ENCODE assay signal across 9 cellular contexts in the genomic region with DNA sequence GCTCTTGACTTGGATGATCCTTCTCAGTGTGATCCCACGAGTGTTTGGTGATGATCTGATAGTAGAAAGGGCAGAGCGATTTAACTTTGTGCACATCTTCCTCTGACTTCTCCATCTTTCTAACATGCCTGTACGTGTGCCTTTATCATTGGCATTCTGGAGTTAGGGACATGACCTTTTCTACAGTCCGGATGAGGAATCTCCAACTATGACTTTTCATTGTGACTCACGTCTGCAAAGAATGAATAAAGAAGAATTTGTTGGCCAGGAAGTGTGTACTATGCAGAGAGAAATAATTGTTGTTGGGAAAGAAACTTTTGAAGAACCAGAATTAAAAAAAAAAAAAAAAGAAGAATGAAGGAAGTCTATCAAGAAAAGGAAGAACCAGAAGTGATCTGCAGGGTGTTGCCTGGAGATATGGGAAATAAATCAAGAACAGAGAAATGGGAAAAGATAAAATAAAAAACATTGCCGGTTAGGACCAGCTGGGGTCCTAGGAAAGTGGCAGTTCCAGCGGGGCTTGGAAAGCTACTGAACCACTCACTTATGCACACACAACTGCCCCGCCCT. TPM values are rescaled to one million over a fixed set of nuclear protein-coding genes. Genes with fewer than 3 reads are reported as not detected.
DNase-seq lines count a peak whose midpoint lies in the region; ATAC-seq and TF ChIP-seq lines count a peak whose summit lies in the region.
"Had no signal": no experiment of that assay in that cellular context is flagged by ENCODE, and none has a peak within 500 bp of the region (broad histone marks: within the 10 kb centered on the region; RNA-seq: fewer than 3 reads in every experiment).

No MANE protein-coding gene starts in this region.

- TF ChIP-seq CTCF in mammary epithelial cell (conservative IDR thresholded peaks at IDR 0.05 in 1 of 2, IDR thresholded peaks at IDR 0.05 in 1 of 2; ENCODE audit: extremely low read depth in 1 of 2, insufficient read depth in 1 of 2, low read depth in 1 of 2, low read length in 2 of 2) (no peak), right lobe of liver (IDR thresholded peaks at IDR 0.05) (no peak), type B pancreatic cell (conservative IDR thresholded peaks at IDR 0.05) (no peak)

- H3K27me3 Mint-ChIP-seq in type B pancreatic cell, result no peaks in the 10 kb centered on the region

- peak; percentile 91 for DNase-seq in M059J (ENCODE audit: low read depth)
- DNase-seq in mammary epithelial cell, result peak; percentile 93
- no peak for DNase-seq in right lobe of liver
- no peak for DNase-seq in type B pancreatic cell (ENCODE audit: extremely low spot score, unreplicated experiment)
- no peak for DNase-seq in mesendoderm
- no peak for DNase-seq in OCI-M1 (lab: John Stamatoyannopoulos, UW)
- DNase-seq in activated CD4-positive, alpha-beta T cell treated with anti-CD3 and anti-CD28 coated beads, Interleukin-2, amount 50 U/mL, for 4 hours, result no peak
- DNase-seq: NCI-H2227 treated with DMSO at 0.1 percent for 48 hours had no signal

- BruUV-seq in mammary epithelial cell (replicated peaks; lab: Mats Ljungman, UMichigan), result no TSS peak

- no peak overlapping the region for H4K5ac ChIP-seq in mesendoderm (ENCODE audit: low read length)

- H3K56ac ChIP-seq in mesendoderm (ENCODE audit: low read length), result no peak overlapping the region

- H2BK5ac ChIP-seq in mesendoderm (ENCODE audit: low read length), result no peak overlapping the region

- no peak overlapping the region for H3K23ac ChIP-seq in mesendoderm (ENCODE audit: low read length)

- H3K18ac ChIP-seq in mesendoderm (ENCODE audit: low read length), result no peak overlapping the region

- peaks cover 43% of the 10 kb centered on the region for H3K79me1 ChIP-seq in mesendoderm (ENCODE audit: low read length)

- no peak for TF ChIP-seq POLR2A in right lobe of liver (IDR thresholded peaks at IDR 0.05)

- H2AK5ac ChIP-seq in mesendoderm (ENCODE audit: low read length), result no peak overlapping the region

- peaks cover 43% of the 10 kb centered on the region for H3K36me3 Mint-ChIP-seq in type B pancreatic cell

- H3K4me3 ChIP-seq in mammary epithelial cell (replicated peaks in 1 of 3; ENCODE audit: insufficient read depth in 1 of 3, low read depth in 2 of 3, low read length in 3 of 3) (peak overlapping the region; percentile 25 to 28 (median 25)), right lobe of liver (peak overlapping the region in 1 of 3 donors; percentile 15), mesendoderm (ENCODE audit: low read length) (no peak overlapping the region)

- H2BK120ac ChIP-seq in mesendoderm (ENCODE audit: low read depth, low read length), result no peak overlapping the region

- H3K27ac ChIP-seq in mammary epithelial cell (ENCODE audit: insufficient read depth, low read depth, low read length), result peak overlapping the region; percentile 95
- peak overlapping the region; percentile 27 to 75 (median 66) for H3K27ac ChIP-seq in right lobe of liver
- no peak overlapping the region for H3K27ac ChIP-seq in mesendoderm (ENCODE audit: low read depth, low read length)

- H4K8ac ChIP-seq in mesendoderm (ENCODE audit: low read depth, low read length), result no peak overlapping the region

- H4K20me1 ChIP-seq in mammary epithelial cell (ENCODE audit: insufficient read depth, low read length), result no peaks in the 10 kb centered on the region

- peak; percentile 26 to 65 (median 45) for ATAC-seq in right lobe of liver
- ATAC-seq in GM21515 (IDR thresholded peaks at IDR 0.05; ENCODE audit: unreplicated experiment), result no peak

- peaks cover 27% of the 10 kb centered on the region for H3K4me1 Mint-ChIP-seq in type B pancreatic cell (ENCODE audit: unreplicated experiment)

- in situ Hi-C loops in mammary epithelial cell (cut with MboI; ENCODE audit: low sequenced_read_pairs in 2 of 2), result no loop called here

- intact Hi-C loops in mammary epithelial cell (cut with micrococcal nuclease), result loop anchor here (1.0 to 5.0 kb wide), 3 partner anchors 43 to 217 kb away; a partner anchor contains a TSS
- intact Hi-C loops in right lobe of liver (cut with DNase I), result no loop called here

- peaks cover 88% of the 10 kb centered on the region for H3K79me2 ChIP-seq in mammary epithelial cell (ENCODE audit: insufficient read depth, low read length)
- H3K79me2 ChIP-seq in mesendoderm (ENCODE audit: control insufficient read depth, insufficient read depth, low read length), result peaks cover 46% of the 10 kb centered on the region

- H2AFZ ChIP-seq in mammary epithelial cell (ENCODE audit: low read depth, low read length), result no peak overlapping the region

- peak overlapping the region; percentile 81 for H3K27ac Mint-ChIP-seq in type B pancreatic cell

- H3K9ac ChIP-seq in mammary epithelial cell (ENCODE audit: insufficient read depth, low read length) (peak overlapping the region; percentile 75), mesendoderm (ENCODE audit: low read length) (no peak overlapping the region)

- CTCF ChIA-PET in mammary epithelial cell (lab: Charles Lee; ENCODE audit: low non-redundant PET), result no interaction called here

- peak overlapping the region; percentile 39 for H3K4me3 Mint-ChIP-seq in type B pancreatic cell

- dilution Hi-C loops in mammary epithelial cell (cut with HindIII; ENCODE audit: low sequenced_read_pairs), result no loop called here

- H2BK15ac ChIP-seq in mesendoderm (replicated peaks; ENCODE audit: low read depth), result no peak overlapping the region

- no peak overlapping the region for H3K4ac ChIP-seq in mesendoderm (ENCODE audit: low read depth, low read length)

- H3K36me3 ChIP-seq in mammary epithelial cell (ENCODE audit: insufficient read depth, low read length), result no peaks in the 10 kb centered on the region
- no peaks in the 10 kb centered on the region for H3K36me3 ChIP-seq in right lobe of liver
- no peaks in the 10 kb centered on the region for H3K36me3 ChIP-seq in mesendoderm (ENCODE audit: control insufficient read depth, insufficient read depth, low read length)

- 0% methylated on average over 8 of the region's 8 CpGs for WGBS in mammary epithelial cell (ENCODE audit: low coverage, missing lambda C conversion rate)
- WGBS in right lobe of liver (ENCODE audit: insufficient coverage, low coverage, low lambda C conversion rate, missing lambda C conversion rate), result 3% methylated on average over 8 of the region's 8 CpGs
- no CpG with 5 or more reads among the region's 8 CpGs for WGBS in mesendoderm (ENCODE audit: extremely low coverage, insufficient coverage, low lambda C conversion rate)

- H3K4me1 ChIP-seq in mammary epithelial cell (ENCODE audit: insufficient read depth, low read length) (peaks cover 77% of the 10 kb centered on the region), right lobe of liver (peaks cover 0 to 62% (median 25%) of the 10 kb centered on the region in 4 donors), mesendoderm (ENCODE audit: control insufficient read depth, low read depth, low read length) (peaks cover 22% of the 10 kb centered on the region)

- H3K27me3 ChIP-seq in mammary epithelial cell (ENCODE audit: insufficient read depth, low read length) (no peaks in the 10 kb centered on the region), right lobe of liver (no peaks in the 10 kb centered on the region), mesendoderm (ENCODE audit: insufficient read depth, low read length, poor library complexity) (no peaks in the 10 kb centered on the region)

- H3K9me3 ChIP-seq in mammary epithelial cell (replicated peaks; ENCODE audit: insufficient read depth, low read length) (no peaks in the 10 kb centered on the region), right lobe of liver (no peaks in the 10 kb centered on the region)

- peak overlapping the region; percentile 83 for H3K4me2 ChIP-seq in mammary epithelial cell (ENCODE audit: insufficient read depth, low read depth, low read length)
- no peak overlapping the region for H3K4me2 ChIP-seq in mesendoderm (ENCODE audit: low read length)

- peaks cover 14% of the 10 kb centered on the region for H3K9me3 Mint-ChIP-seq in type B pancreatic cell

RNA-seq across cellular contexts. Expression of a gene that starts 25.3 kb away (rescaled TPM):
- 25.3 and 45.4 TPM in 2 replicates for total RNA-seq in M059J (2014; rRNA removed; shearing (Covaris generic))
- total RNA-seq in mammary epithelial cell, result 100 to 1,000 TPM; 114 to 136 TPM
- 41.2 TPM for polyA plus RNA-seq in mammary epithelial cell
- 266 TPM for polyA minus RNA-seq in mammary epithelial cell
- 10 to 100 TPM; 24.1 to 53.9 (median 35.8) TPM for total RNA-seq in right lobe of liver
- total RNA-seq in type B pancreatic cell (ENCODE audit: low replicate concordance), result 68.3 and 118 TPM in 2 replicates
- polyA plus RNA-seq in mesendoderm (2013, experiment 1 of 2), result 24.7 TPM
- polyA plus RNA-seq in mesendoderm (2013, experiment 2 of 2), result 24.3 TPM

Comparison
In these comparisons a context has a peak if more than half of its experiments do, and no peak if none do; other contexts are left out.
1. DNase-seq: peak in M059J (single experiment) and mammary epithelial cell (single experiment); none in right lobe of liver (0 of 3), type B pancreatic cell (single experiment), mesendoderm (single experiment), OCI-M1 (single experiment) and activated CD4-positive, alpha-beta T cell treated with anti-CD3 and anti-CD28 coated beads, Interleukin-2, amount 50 U/mL, for 4 hours (0 of 2).